1 cellular context compared by ENCODE assay signal in the genomic region with DNA sequence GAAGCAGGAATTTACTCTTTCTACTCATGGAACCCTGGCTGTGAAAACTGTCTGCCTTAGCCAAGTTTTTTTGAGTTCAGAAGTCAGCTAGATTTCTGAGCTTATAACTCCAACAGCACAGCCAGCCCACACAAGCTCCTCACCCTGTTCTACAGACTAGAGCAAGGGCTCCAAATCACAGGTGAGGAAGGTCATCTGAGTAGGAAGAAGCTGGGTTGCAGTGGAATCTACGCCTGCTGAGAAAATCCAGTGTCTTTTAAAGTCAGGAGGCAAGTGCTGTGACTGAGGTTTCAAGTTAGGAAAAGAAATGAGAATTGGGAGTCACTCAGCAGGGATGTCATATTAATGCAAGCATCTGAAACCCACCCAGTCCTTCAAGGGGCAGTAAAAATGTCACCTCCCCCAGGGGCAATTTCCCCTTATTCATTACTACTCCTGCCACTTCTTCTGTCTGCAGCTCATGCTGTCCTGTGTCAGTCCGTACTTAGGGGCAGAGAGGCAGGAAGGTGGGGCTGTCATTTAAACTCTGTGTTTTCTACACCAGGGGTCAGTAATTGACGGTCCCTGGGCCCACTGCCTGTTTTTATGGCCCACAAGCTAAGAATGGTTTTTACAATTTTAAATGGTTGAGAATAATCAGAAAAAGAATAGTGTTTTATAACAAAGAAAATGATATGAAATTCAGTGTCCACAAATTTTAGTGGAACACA.
TF ChIP-seq lines count a peak whose summit lies in the region.

No MANE protein-coding gene starts in this region.

TF ChIP-seq in GM23338, 12 proteins besides CTCF, POLR2A, EP300 and RAD21:
- TF ChIP-seq, protein P1, sequence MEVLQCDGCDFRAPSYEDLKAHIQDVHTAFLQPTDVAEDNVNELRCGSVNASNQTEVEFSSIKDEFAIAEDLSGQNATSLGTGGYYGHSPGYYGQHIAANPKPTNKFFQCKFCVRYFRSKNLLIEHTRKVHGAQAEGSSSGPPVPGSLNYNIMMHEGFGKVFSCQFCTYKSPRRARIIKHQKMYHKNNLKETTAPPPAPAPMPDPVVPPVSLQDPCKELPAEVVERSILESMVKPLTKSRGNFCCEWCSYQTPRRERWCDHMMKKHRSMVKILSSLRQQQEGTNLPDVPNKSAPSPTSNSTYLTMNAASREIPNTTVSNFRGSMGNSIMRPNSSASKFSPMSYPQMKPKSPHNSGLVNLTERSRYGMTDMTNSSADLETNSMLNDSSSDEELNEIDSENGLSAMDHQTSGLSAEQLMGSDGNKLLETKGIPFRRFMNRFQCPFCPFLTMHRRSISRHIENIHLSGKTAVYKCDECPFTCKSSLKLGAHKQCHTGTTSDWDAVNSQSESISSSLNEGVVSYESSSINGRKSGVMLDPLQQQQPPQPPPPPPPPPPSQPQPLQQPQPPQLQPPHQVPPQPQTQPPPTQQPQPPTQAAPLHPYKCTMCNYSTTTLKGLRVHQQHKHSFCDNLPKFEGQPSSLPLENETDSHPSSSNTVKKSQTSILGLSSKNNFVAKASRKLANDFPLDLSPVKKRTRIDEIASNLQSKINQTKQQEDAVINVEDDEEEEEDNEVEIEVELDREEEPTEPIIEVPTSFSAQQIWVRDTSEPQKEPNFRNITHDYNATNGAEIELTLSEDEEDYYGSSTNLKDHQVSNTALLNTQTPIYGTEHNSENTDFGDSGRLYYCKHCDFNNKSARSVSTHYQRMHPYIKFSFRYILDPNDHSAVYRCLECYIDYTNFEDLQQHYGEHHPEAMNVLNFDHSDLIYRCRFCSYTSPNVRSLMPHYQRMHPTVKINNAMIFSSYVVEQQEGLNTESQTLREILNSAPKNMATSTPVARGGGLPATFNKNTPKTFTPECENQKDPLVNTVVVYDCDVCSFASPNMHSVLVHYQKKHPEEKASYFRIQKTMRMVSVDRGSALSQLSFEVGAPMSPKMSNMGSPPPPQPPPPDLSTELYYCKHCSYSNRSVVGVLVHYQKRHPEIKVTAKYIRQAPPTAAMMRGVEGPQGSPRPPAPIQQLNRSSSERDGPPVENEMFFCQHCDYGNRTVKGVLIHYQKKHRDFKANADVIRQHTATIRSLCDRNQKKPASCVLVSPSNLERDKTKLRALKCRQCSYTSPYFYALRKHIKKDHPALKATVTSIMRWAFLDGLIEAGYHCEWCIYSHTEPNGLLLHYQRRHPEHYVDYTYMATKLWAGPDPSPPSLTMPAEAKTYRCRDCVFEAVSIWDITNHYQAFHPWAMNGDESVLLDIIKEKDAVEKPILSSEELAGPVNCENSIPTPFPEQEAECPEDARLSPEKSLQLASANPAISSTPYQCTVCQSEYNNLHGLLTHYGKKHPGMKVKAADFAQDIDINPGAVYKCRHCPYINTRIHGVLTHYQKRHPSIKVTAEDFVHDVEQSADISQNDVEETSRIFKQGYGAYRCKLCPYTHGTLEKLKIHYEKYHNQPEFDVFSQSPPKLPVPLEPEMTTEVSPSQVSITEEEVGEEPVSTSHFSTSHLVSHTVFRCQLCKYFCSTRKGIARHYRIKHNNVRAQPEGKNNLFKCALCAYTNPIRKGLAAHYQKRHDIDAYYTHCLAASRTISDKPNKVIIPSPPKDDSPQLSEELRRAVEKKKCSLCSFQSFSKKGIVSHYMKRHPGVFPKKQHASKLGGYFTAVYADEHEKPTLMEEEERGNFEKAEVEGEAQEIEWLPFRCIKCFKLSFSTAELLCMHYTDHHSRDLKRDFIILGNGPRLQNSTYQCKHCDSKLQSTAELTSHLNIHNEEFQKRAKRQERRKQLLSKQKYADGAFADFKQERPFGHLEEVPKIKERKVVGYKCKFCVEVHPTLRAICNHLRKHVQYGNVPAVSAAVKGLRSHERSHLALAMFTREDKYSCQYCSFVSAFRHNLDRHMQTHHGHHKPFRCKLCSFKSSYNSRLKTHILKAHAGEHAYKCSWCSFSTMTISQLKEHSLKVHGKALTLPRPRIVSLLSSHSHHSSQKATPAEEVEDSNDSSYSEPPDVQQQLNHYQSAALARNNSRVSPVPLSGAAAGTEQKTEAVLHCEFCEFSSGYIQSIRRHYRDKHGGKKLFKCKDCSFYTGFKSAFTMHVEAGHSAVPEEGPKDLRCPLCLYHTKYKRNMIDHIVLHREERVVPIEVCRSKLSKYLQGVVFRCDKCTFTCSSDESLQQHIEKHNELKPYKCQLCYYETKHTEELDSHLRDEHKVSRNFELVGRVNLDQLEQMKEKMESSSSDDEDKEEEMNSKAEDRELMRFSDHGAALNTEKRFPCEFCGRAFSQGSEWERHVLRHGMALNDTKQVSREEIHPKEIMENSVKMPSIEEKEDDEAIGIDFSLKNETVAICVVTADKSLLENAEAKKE (CRISPR knock-in tag; IDR thresholded peaks at IDR 0.05): no peak
- TF ChIP-seq, protein P2, sequence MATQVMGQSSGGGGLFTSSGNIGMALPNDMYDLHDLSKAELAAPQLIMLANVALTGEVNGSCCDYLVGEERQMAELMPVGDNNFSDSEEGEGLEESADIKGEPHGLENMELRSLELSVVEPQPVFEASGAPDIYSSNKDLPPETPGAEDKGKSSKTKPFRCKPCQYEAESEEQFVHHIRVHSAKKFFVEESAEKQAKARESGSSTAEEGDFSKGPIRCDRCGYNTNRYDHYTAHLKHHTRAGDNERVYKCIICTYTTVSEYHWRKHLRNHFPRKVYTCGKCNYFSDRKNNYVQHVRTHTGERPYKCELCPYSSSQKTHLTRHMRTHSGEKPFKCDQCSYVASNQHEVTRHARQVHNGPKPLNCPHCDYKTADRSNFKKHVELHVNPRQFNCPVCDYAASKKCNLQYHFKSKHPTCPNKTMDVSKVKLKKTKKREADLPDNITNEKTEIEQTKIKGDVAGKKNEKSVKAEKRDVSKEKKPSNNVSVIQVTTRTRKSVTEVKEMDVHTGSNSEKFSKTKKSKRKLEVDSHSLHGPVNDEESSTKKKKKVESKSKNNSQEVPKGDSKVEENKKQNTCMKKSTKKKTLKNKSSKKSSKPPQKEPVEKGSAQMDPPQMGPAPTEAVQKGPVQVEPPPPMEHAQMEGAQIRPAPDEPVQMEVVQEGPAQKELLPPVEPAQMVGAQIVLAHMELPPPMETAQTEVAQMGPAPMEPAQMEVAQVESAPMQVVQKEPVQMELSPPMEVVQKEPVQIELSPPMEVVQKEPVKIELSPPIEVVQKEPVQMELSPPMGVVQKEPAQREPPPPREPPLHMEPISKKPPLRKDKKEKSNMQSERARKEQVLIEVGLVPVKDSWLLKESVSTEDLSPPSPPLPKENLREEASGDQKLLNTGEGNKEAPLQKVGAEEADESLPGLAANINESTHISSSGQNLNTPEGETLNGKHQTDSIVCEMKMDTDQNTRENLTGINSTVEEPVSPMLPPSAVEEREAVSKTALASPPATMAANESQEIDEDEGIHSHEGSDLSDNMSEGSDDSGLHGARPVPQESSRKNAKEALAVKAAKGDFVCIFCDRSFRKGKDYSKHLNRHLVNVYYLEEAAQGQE (IDR thresholded peaks at IDR 0.05; ENCODE audit: unreplicated experiment): no peak
- TF ChIP-seq ZNF114 (CRISPR knock-in tag; IDR thresholded peaks at IDR 0.05) (no peak), JUNB (IDR thresholded peaks at IDR 0.05; ENCODE audit: unreplicated experiment) (no peak), EZH2phosphoT487 (IDR thresholded peaks at IDR 0.05; ENCODE audit: unreplicated experiment) (no peak)
